1 cellular context compared by ENCODE assay signal in the genomic region with DNA sequence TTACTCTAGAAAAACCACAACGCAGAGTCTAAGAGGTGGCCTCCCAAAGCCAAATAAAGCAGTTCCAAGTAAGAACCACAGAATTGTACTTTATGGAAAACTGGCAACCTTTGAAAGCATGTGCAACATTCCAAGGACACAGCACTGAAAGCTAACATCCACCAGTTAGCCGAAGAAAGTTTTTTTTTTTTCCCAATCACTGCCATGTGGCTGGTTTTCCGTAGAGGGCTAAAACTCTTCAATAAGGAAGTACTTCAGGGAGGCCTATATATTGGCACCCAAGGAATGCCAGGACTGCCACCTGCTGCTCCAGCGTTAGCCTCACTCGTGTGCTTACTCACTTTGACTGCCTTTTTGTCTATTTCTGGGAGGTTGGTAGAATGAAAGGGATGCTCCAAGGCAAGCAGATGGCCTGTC.
TF ChIP-seq lines count a peak whose summit lies in the region.

No MANE protein-coding gene starts in this region.

TF ChIP-seq in IMR-90, 13 proteins besides CTCF, POLR2A, EP300 and RAD21:
- TF ChIP-seq NFE2L2 (IDR thresholded peaks at IDR 0.05; ENCODE audit: low read depth, low read length), result no peak
- no peak for TF ChIP-seq RCOR1 (IDR thresholded peaks at IDR 0.05; ENCODE audit: insufficient replicate concordance, low read length)
- no peak for TF ChIP-seq SMC3 (IDR thresholded peaks at IDR 0.05; ENCODE audit: low read depth, low read length)
- TF ChIP-seq MXI1 (IDR thresholded peaks at IDR 0.05; ENCODE audit: borderline replicate concordance, low read depth, low read length), result no peak
- no peak for TF ChIP-seq CEBPB (IDR thresholded peaks at IDR 0.05; ENCODE audit: low read depth, low read length)
- TF ChIP-seq, protein P1, sequence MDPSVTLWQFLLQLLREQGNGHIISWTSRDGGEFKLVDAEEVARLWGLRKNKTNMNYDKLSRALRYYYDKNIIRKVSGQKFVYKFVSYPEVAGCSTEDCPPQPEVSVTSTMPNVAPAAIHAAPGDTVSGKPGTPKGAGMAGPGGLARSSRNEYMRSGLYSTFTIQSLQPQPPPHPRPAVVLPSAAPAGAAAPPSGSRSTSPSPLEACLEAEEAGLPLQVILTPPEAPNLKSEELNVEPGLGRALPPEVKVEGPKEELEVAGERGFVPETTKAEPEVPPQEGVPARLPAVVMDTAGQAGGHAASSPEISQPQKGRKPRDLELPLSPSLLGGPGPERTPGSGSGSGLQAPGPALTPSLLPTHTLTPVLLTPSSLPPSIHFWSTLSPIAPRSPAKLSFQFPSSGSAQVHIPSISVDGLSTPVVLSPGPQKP (IDR thresholded peaks at IDR 0.05; ENCODE audit: borderline replicate concordance, low read depth, low read length), result no peak
- TF ChIP-seq BHLHE40 (IDR thresholded peaks at IDR 0.05; ENCODE audit: low read depth, low read length), result no peak
